8 cellular contexts compared by ENCODE assay signal in genomic region chr2:132353380-132353779, GRCh38.
DNase-seq lines count a peak whose midpoint lies in the region; ATAC-seq and TF ChIP-seq lines count a peak whose summit lies in the region.
"Not testable (repeated sequence)": the region's sequence is repeated elsewhere in the genome, so short reads cannot be mapped to it uniquely, and the experiment has no call there.

No MANE protein-coding gene starts in this region.

- peak overlapping the region; percentile 75 for H3K4me3 Mint-ChIP-seq in glutamatergic neuron (ENCODE audit: unreplicated experiment)

- H3K79me2 ChIP-seq in osteoblast (ENCODE audit: insufficient read depth, low read length): not testable (repeated sequence)

- not testable (repeated sequence) for H3K4me1 ChIP-seq in HEK293 (ENCODE audit: control insufficient read depth, insufficient read depth, low read length); osteoblast (ENCODE audit: insufficient read depth, low read length)

- ATAC-seq in stimulated activated naive CD8-positive, alpha-beta T cell treated with anti-CD3 and anti-CD28 coated beads, Interleukin-15, Interleukin-2, amounts not matched to agents 100 U/mL and 50 U/mL, for 24 hours: not testable (repeated sequence)

- POLR2A ChIA-PET in HEK293 (lab: Yijun Ruan, JAX): not testable (repeated sequence)

- not testable (repeated sequence) for H3K9ac ChIP-seq in SK-N-MC (ENCODE audit: insufficient read length)

- not testable (repeated sequence) for H3K36me3 Mint-ChIP-seq in glutamatergic neuron (ENCODE audit: unreplicated experiment)

- H3K9me3 Mint-ChIP-seq in glutamatergic neuron (ENCODE audit: unreplicated experiment): not testable (repeated sequence)

- not testable (repeated sequence) for H3K9me3 ChIP-seq in HEK293 (ENCODE audit: control insufficient read depth, insufficient read depth, low read depth, low read length); SK-N-MC (ENCODE audit: low read depth, low read length); osteoblast (ENCODE audit: low read depth, low read length)

- not testable (repeated sequence) for H2AFZ ChIP-seq in osteoblast (ENCODE audit: low read length)

- H3K27ac ChIP-seq in HEK293 (ENCODE audit: extremely low read depth, low read depth, low read length); osteoblast (ENCODE audit: low read depth, low read length): not testable (repeated sequence)
- H3K27ac ChIP-seq in SK-N-MC: peak overlapping the region; percentile 62; the same call in 1 of the 2 replicates

- H4K20me1 ChIP-seq in osteoblast (ENCODE audit: insufficient read depth, low read length): not testable (repeated sequence)

- DNase-seq in ACHN: peak; percentile 73
- DNase-seq in SK-N-MC (ENCODE audit: low read depth, low spot score); osteoblast (ENCODE audit: insufficient read length, low spot score, missing footprints): not testable (repeated sequence)
- DNase-seq in choroid plexus epithelial cell (ENCODE audit: low read depth): peak; percentile 12
- DNase-seq in glutamatergic neuron: peak; percentile 80
- peak; percentile 58 for DNase-seq in kidney tubule cell (ENCODE audit: low spot score)
- peak; percentile 10 for DNase-seq in stimulated activated naive CD8-positive, alpha-beta T cell treated with anti-CD3 and anti-CD28 coated beads, Interleukin-15, Interleukin-2, amounts not matched to agents 100 U/mL and 50 U/mL, for 24 hours

- TF ChIP-seq CTCF in HEK293 (tag by site-specific recombination; IDR thresholded peaks at IDR 0.05); choroid plexus epithelial cell (conservative IDR thresholded peaks at IDR 0.05; ENCODE audit: low read depth, low read length); glutamatergic neuron (IDR thresholded peaks at IDR 0.05; ENCODE audit: partially characterized antibody, unreplicated experiment); osteoblast (IDR thresholded peaks at IDR 0.05; ENCODE audit: extremely low read depth, low read depth, low read length): not testable (repeated sequence)

- peak overlapping the region; percentile 61 for H3K4me2 ChIP-seq in osteoblast (ENCODE audit: insufficient read depth, low read length)

- CTCF ChIA-PET in HEK293 (lab: Yijun Ruan, JAX): not testable (repeated sequence)

- H3K4me3 ChIP-seq in HEK293 (ENCODE audit: low read depth, low read length) (peak overlapping the region; percentile 32), SK-N-MC (peak overlapping the region; percentile 78), choroid plexus epithelial cell (ENCODE audit: low read depth, low read length) (peak overlapping the region; percentile 52), osteoblast (ENCODE audit: insufficient read depth, low read length) (peak overlapping the region; percentile 60)

- H3K36me3 ChIP-seq in HEK293 (ENCODE audit: control insufficient read depth in 2 of 2, insufficient read depth in 1 of 2, low read length in 2 of 2); SK-N-MC (ENCODE audit: insufficient read depth, low read length); osteoblast (ENCODE audit: insufficient read depth, low read length): not testable (repeated sequence)

- H3K4me1 Mint-ChIP-seq in glutamatergic neuron (ENCODE audit: low read depth, unreplicated experiment): not testable (repeated sequence)

- H3K27me3 ChIP-seq in osteoblast (ENCODE audit: insufficient read depth, low read length): not testable (repeated sequence)

- H3K27me3 Mint-ChIP-seq in glutamatergic neuron (ENCODE audit: unreplicated experiment): not testable (repeated sequence)

- H3K27ac Mint-ChIP-seq in glutamatergic neuron (ENCODE audit: unreplicated experiment): peak overlapping the region; percentile 43

- in situ Hi-C loops in ACHN (cut with HindIII; ENCODE audit: low pct_ligation_motif_present, low pct_unique_long_range_greater_than_20kb, low sequenced_read_pairs): not testable (repeated sequence)

TF ChIP-seq in HEK293, 187 proteins besides CTCF, POLR2A, EP300 and RAD21:
- TF ChIP-seq SP2 (tag by site-specific recombination; IDR thresholded peaks at IDR 0.05) (peak; percentile 21; the same call in 1 of the 2 replicates), ZNF335 (tag by site-specific recombination; conservative IDR thresholded peaks at IDR 0.05) (peak; percentile 82), ZXDB (tag by site-specific recombination; IDR thresholded peaks at IDR 0.05) (peak; percentile 49; the same call in 1 of the 2 replicates), ZBTB26 (tag by site-specific recombination; optimal IDR thresholded peaks at IDR 0.05) (peak; percentile 13), GLIS1 (tag by site-specific recombination; IDR thresholded peaks at IDR 0.05) (0 out of 2 replicates have a peak, but pooled peaks have one; percentile 8), ZBTB20 (tag by site-specific recombination; IDR thresholded peaks at IDR 0.05) (0 out of 2 replicates have a peak, but pooled peaks have one; percentile 28), ZBTB8A (tag by site-specific recombination; IDR thresholded peaks at IDR 0.05) (0 out of 2 replicates have a peak, but pooled peaks have one; percentile 65)
